8 cellular contexts compared by ENCODE assay signal in genomic region chr7:150357277-150357676, GRCh38. TPM values are rescaled to one million over a fixed set of nuclear protein-coding genes. Genes with fewer than 3 reads are reported as not detected.
DNase-seq lines count a peak whose midpoint lies in the region; ATAC-seq and TF ChIP-seq lines count a peak whose summit lies in the region.

No MANE protein-coding gene starts in this region.

- DNase-seq in MM.1S (peak; percentile 69), midbrain (lab: John Stamatoyannopoulos, UW) (no peak), NCI-H2081 (lab: John Stamatoyannopoulos, UW) (no peak), suprapubic skin (ENCODE audit: low spot score in 2 of 2) (no peak)
- DNase-seq in activated CD4-positive, alpha-beta T cell treated with anti-CD3 and anti-CD28 coated beads, Interleukin-2, amount 10 ng/mL, durations not matched to agents 24 days and 14 days: peak; percentile 85

- peaks cover 39% of the 10 kb centered on the region for H3K4me1 Mint-ChIP-seq in activated CD4-positive, alpha-beta T cell treated with anti-CD3 and anti-CD28 coated beads, Interleukin-2, amount 10 ng/mL, durations not matched to agents 24 days and 14 days

- H3K79me2 ChIP-seq in MM.1S (ENCODE audit: low read length): no peaks in the 10 kb centered on the region

- intact Hi-C loops in activated CD4-positive, alpha-beta T cell treated with anti-CD3 and anti-CD28 coated beads, Interleukin-2, amount 10 ng/mL, durations not matched to agents 24 days and 14 days (cut with micrococcal nuclease): loop anchor here (1.0 to 10.0 kb wide), 5 partner anchors 11 to 628 kb away; partner anchors contain the start of gene REPIN1

- H3K36me3 ChIP-seq in MM.1S (replicated peaks; ENCODE audit: insufficient read depth, low read length) (no peaks in the 10 kb centered on the region), mesodermal cell (ENCODE audit: control insufficient read depth, insufficient read depth, low read length) (no peaks in the 10 kb centered on the region), suprapubic skin (no peaks in the 10 kb centered on the region)

- no peak for TF ChIP-seq EP300 in suprapubic skin (IDR thresholded peaks at IDR 0.05)

- no peaks in the 10 kb centered on the region for H3K27me3 ChIP-seq in MM.1S (replicated peaks; ENCODE audit: insufficient read depth, low read length)
- no peaks in the 10 kb centered on the region for H3K27me3 ChIP-seq in suprapubic skin

- H3K9ac ChIP-seq in MM.1S (ENCODE audit: low read length): peak overlapping the region; percentile 1; the same call in 1 of the 2 replicates

- no peaks in the 10 kb centered on the region for H3K9me2 ChIP-seq in MM.1S (replicated peaks; ENCODE audit: insufficient read depth, low read length)

- H3K27ac ChIP-seq in MM.1S (ENCODE audit: low read length) (peak overlapping the region; percentile 40; the same call in 1 of the 2 replicates), mesodermal cell (ENCODE audit: low read depth, low read length, severe bottlenecking) (peak overlapping the region; percentile 66), suprapubic skin (no peak overlapping the region)

- no peaks in the 10 kb centered on the region for H3K36me3 Mint-ChIP-seq in activated CD4-positive, alpha-beta T cell treated with anti-CD3 and anti-CD28 coated beads, Interleukin-2, amount 10 ng/mL, durations not matched to agents 24 days and 14 days (ENCODE audit: low read depth)

- peak overlapping the region; percentile 73 for H3K4me3 Mint-ChIP-seq in activated CD4-positive, alpha-beta T cell treated with anti-CD3 and anti-CD28 coated beads, Interleukin-2, amount 10 ng/mL, durations not matched to agents 24 days and 14 days

- peak overlapping the region; percentile 46 for H3K4me2 ChIP-seq in MM.1S (ENCODE audit: low read depth, low read length)

- peaks cover 4% of the 10 kb centered on the region for H3K9me3 Mint-ChIP-seq in activated CD4-positive, alpha-beta T cell treated with anti-CD3 and anti-CD28 coated beads, Interleukin-2, amount 10 ng/mL, durations not matched to agents 24 days and 14 days

- H3K4me1 ChIP-seq in MM.1S (ENCODE audit: low read length) (peaks cover 24% of the 10 kb centered on the region), mesodermal cell (ENCODE audit: control insufficient read depth, insufficient read depth, low read length, poor library complexity, severe bottlenecking) (peaks cover 25% of the 10 kb centered on the region), suprapubic skin (peaks cover 7% of the 10 kb centered on the region)

- peaks cover under 1% of the 10 kb centered on the region for H3K27me3 Mint-ChIP-seq in activated CD4-positive, alpha-beta T cell treated with anti-CD3 and anti-CD28 coated beads, Interleukin-2, amount 10 ng/mL, durations not matched to agents 24 days and 14 days

- ATAC-seq in GM19351 (IDR thresholded peaks at IDR 0.05; ENCODE audit: unreplicated experiment) (peak; percentile 71), GM21526 (IDR thresholded peaks at IDR 0.05; ENCODE audit: low FRiP score, unreplicated experiment) (no peak)

- WGBS in mesodermal cell (ENCODE audit: insufficient coverage in 2 of 2), 2 experiments: 81 to 87% methylated on average over 8 to 9 of the region's 9 CpGs
- WGBS in suprapubic skin: 51% methylated on average over 9 of the region's 9 CpGs

- no peak for TF ChIP-seq POLR2A in suprapubic skin (IDR thresholded peaks at IDR 0.05)

- peaks cover 15% of the 10 kb centered on the region for H3F3A ChIP-seq in MM.1S (ENCODE audit: insufficient read depth, low read length)

- peak overlapping the region; percentile 40 for H2AFZ ChIP-seq in MM.1S (ENCODE audit: low read length)

- H3K27ac Mint-ChIP-seq in activated CD4-positive, alpha-beta T cell treated with anti-CD3 and anti-CD28 coated beads, Interleukin-2, amount 10 ng/mL, durations not matched to agents 24 days and 14 days: peak overlapping the region; percentile 92

- H4K20me1 ChIP-seq in MM.1S (ENCODE audit: insufficient read depth, low read length): no peaks in the 10 kb centered on the region

- H3K9me3 ChIP-seq in MM.1S (replicated peaks; ENCODE audit: insufficient read depth, low read length) (no peaks in the 10 kb centered on the region), mesodermal cell (ENCODE audit: control insufficient read depth, low read length) (no peaks in the 10 kb centered on the region), suprapubic skin (no peaks in the 10 kb centered on the region)

- H3K4me3 ChIP-seq in MM.1S (ENCODE audit: low read length) (peak overlapping the region; percentile 11; the same call in 1 of the 2 replicates), mesodermal cell (ENCODE audit: extremely low read depth, insufficient read depth, low read length, poor library complexity, severe bottlenecking) (no peak overlapping the region), suprapubic skin (no peak overlapping the region)

- no peak for TF ChIP-seq CTCF in MM.1S (IDR thresholded peaks at IDR 0.05; ENCODE audit: low read length)
- TF ChIP-seq CTCF in suprapubic skin (IDR thresholded peaks at IDR 0.05): no peak

RNA-seq across cellular contexts. Expression of gene REPIN1, which starts 11.3 kb away (rescaled TPM):
- 73.6 and 79.7 TPM in 2 replicates for total RNA-seq in activated CD4-positive, alpha-beta T cell treated with anti-CD3 and anti-CD28 coated beads, Interleukin-2, amount 10 ng/mL, durations not matched to agents 24 days and 14 days
- 124 TPM for polyA plus RNA-seq in mesodermal cell (2013, experiment 1 of 2)
- 102 TPM for polyA plus RNA-seq in mesodermal cell (2013, experiment 2 of 2)
- 10 to 100 TPM; 56.1 to 75.5 (median 73.7) TPM for total RNA-seq in suprapubic skin

RNA-seq across cellular contexts. Expression of gene RARRES2, which starts 15.8 kb away (rescaled TPM):
- total RNA-seq in activated CD4-positive, alpha-beta T cell treated with anti-CD3 and anti-CD28 coated beads, Interleukin-2, amount 10 ng/mL, durations not matched to agents 24 days and 14 days: not detected in 2 replicates
- 31.3 TPM for polyA plus RNA-seq in mesodermal cell (2013, experiment 1 of 2)
- polyA plus RNA-seq in mesodermal cell (2013, experiment 2 of 2): 25.7 TPM
- total RNA-seq in suprapubic skin: 10 to 100 TPM; 12.8 to 23.4 (median 16.5) TPM

RNA-seq across cellular contexts. Expression of gene ZNF775, which starts 21.9 kb away (rescaled TPM):
- total RNA-seq in activated CD4-positive, alpha-beta T cell treated with anti-CD3 and anti-CD28 coated beads, Interleukin-2, amount 10 ng/mL, durations not matched to agents 24 days and 14 days: 4.2 and 5.5 TPM in 2 replicates
- 15.7 TPM for polyA plus RNA-seq in mesodermal cell (2013, experiment 1 of 2)
- polyA plus RNA-seq in mesodermal cell (2013, experiment 2 of 2): 12.0 TPM
- 1 to 10 TPM; 1.6 to 3.9 (median 2.6) TPM for total RNA-seq in suprapubic skin

RNA-seq across cellular contexts. Expression of gene ACTR3C, which starts 33.9 kb away (rescaled TPM):
- 7.9 and 11.7 TPM in 2 replicates for total RNA-seq in activated CD4-positive, alpha-beta T cell treated with anti-CD3 and anti-CD28 coated beads, Interleukin-2, amount 10 ng/mL, durations not matched to agents 24 days and 14 days
- polyA plus RNA-seq in mesodermal cell (2013, experiment 1 of 2): 0.63 TPM
- polyA plus RNA-seq in mesodermal cell (2013, experiment 2 of 2): 0.46 TPM
- 10 to 100 TPM; 10.4 to 16.5 (median 13.1) TPM for total RNA-seq in suprapubic skin

RNA-seq across cellular contexts. Expression of gene LRRC61, which starts 34.1 kb away (rescaled TPM):
- total RNA-seq in activated CD4-positive, alpha-beta T cell treated with anti-CD3 and anti-CD28 coated beads, Interleukin-2, amount 10 ng/mL, durations not matched to agents 24 days and 14 days: 26.8 and 27.5 TPM in 2 replicates
- 23.1 TPM for polyA plus RNA-seq in mesodermal cell (2013, experiment 1 of 2)
- polyA plus RNA-seq in mesodermal cell (2013, experiment 2 of 2): 22.7 TPM
- 10 to 100 TPM in 3 of 4 donors, 1 to 10 TPM in 1; 7.9 to 29.0 (median 22.5) TPM for total RNA-seq in suprapubic skin

Comparison
In these comparisons a context has a peak if more than half of its experiments do, and no peak if none do; other contexts are left out.
1. DNase-seq: peak in MM.1S (single experiment) and activated CD4-positive, alpha-beta T cell treated with anti-CD3 and anti-CD28 coated beads, Interleukin-2, amount 10 ng/mL, durations not matched to agents 24 days and 14 days (single experiment); none in midbrain (single experiment), NCI-H2081 (0 of 2) and suprapubic skin (0 of 2).
2. RNA of gene RARRES2, which starts 15.8 kb away (total RNA-seq): 12.8 to 23.4 TPM in suprapubic skin; not detected in activated CD4-positive, alpha-beta T cell treated with anti-CD3 and anti-CD28 coated beads, Interleukin-2, amount 10 ng/mL, durations not matched to agents 24 days and 14 days; every median in the first group is over 10 times any median in the second.